ENCODE assay signal across 9 cellular contexts in genomic region chr6:106692112-106692822, GRCh38.
A peak's percentile ranks its signal among the peaks of the same experiment; 100 is the strongest.
DNase-seq lines count a peak whose midpoint lies in the region; ATAC-seq and TF ChIP-seq lines count a peak whose summit lies in the region.
"Had no signal": no experiment of that assay in that cellular context is flagged by ENCODE, and none has a peak within 500 bp of the region (broad histone marks: within the 10 kb centered on the region; RNA-seq: fewer than 3 reads in every experiment).

No MANE protein-coding gene starts in this region.

- H3K36me3 Mint-ChIP-seq in activated naive CD8-positive, alpha-beta T cell treated with anti-CD3 and anti-CD28 coated beads for 36 hours, result no peaks in the 10 kb centered on the region
- no peaks in the 10 kb centered on the region for H3K36me3 Mint-ChIP-seq in naive thymus-derived CD4-positive, alpha-beta T cell
- H3K36me3 Mint-ChIP-seq: CD4-positive, CD25-positive, alpha-beta regulatory T cell had no signal

- intact Hi-C loops in mammary epithelial cell (cut with micrococcal nuclease), result loop anchor here (1.0 kb wide), 1 partner anchor 47 kb away; no protein-coding TSS in a partner anchor
- intact Hi-C loops in naive thymus-derived CD4-positive, alpha-beta T cell (cut with micrococcal nuclease), result no loop called here

- H3K4me1 ChIP-seq in mammary epithelial cell (ENCODE audit: insufficient read depth, low read length), result peaks cover 15% of the 10 kb centered on the region
- H3K4me1 ChIP-seq in naive thymus-derived CD4-positive, alpha-beta T cell (ENCODE audit: control insufficient read depth in 2 of 2, insufficient read depth in 2 of 2, low read length in 2 of 2), result no peaks in the 10 kb centered on the region

- H3K79me2 ChIP-seq in mammary epithelial cell (ENCODE audit: insufficient read depth, low read length), result no peaks in the 10 kb centered on the region

- H2AFZ ChIP-seq in mammary epithelial cell (ENCODE audit: low read depth, low read length), result no peak overlapping the region

- CTCF ChIA-PET in mammary epithelial cell (lab: Charles Lee; ENCODE audit: low non-redundant PET), result interaction anchor here (0.6 kb wide), 1 partner anchor 19 kb away, joined by 4 read pairs; no protein-coding TSS in a partner anchor
- CTCF ChIA-PET in naive thymus-derived CD4-positive, alpha-beta T cell (lab: Charles Lee), result no interaction called here

- POLR2A ChIA-PET in naive thymus-derived CD4-positive, alpha-beta T cell (lab: Charles Lee), result no interaction called here

- H3K9me3 ChIP-seq in mammary epithelial cell (replicated peaks; ENCODE audit: insufficient read depth, low read length), result no peaks in the 10 kb centered on the region
- H3K9me3 ChIP-seq in naive thymus-derived CD4-positive, alpha-beta T cell (ENCODE audit: control insufficient read depth in 2 of 3, low read length in 3 of 3), result no peaks in the 10 kb centered on the region

- WGBS in mammary epithelial cell (ENCODE audit: low coverage, missing lambda C conversion rate), result 32% methylated on average over 6 of the region's 6 CpGs

- H3K9ac ChIP-seq in mammary epithelial cell (ENCODE audit: insufficient read depth, low read length), result no peak overlapping the region

- no peaks in the 10 kb centered on the region for H4K20me1 ChIP-seq in mammary epithelial cell (ENCODE audit: insufficient read depth, low read length)

- no peak overlapping the region for H3K4me3 Mint-ChIP-seq in activated naive CD8-positive, alpha-beta T cell treated with anti-CD3 and anti-CD28 coated beads for 36 hours
- no peak overlapping the region for H3K4me3 Mint-ChIP-seq in naive thymus-derived CD4-positive, alpha-beta T cell
- H3K4me3 Mint-ChIP-seq: CD4-positive, CD25-positive, alpha-beta regulatory T cell had no signal

- H3K36me3 ChIP-seq in mammary epithelial cell (ENCODE audit: insufficient read depth, low read length), result no peaks in the 10 kb centered on the region
- no peaks in the 10 kb centered on the region for H3K36me3 ChIP-seq in naive thymus-derived CD4-positive, alpha-beta T cell (ENCODE audit: control insufficient read depth in 2 of 3, insufficient read depth in 3 of 3, low read length in 3 of 3)

- ATAC-seq in naive thymus-derived CD4-positive, alpha-beta T cell, result no peak

- DNase-seq in AG08395 (ENCODE audit: low spot score) (peak; percentile 79), LoVo (ENCODE audit: low spot score) (peak; percentile 32), mammary epithelial cell (peak; percentile 70), left kidney (ENCODE audit: low read depth, low spot score) (peak; percentile 49), ecto neural progenitor cell (ENCODE audit: low spot score) (no peak), HuH-7 (ENCODE audit: low spot score) (no peak)
- DNase-seq in activated naive CD8-positive, alpha-beta T cell treated with anti-CD3 and anti-CD28 coated beads for 36 hours, result no peak
- no peak for DNase-seq in naive thymus-derived CD4-positive, alpha-beta T cell
- DNase-seq: CD4-positive, CD25-positive, alpha-beta regulatory T cell had no signal

- TF ChIP-seq CTCF in mammary epithelial cell (conservative IDR thresholded peaks at IDR 0.05 in 1 of 2, IDR thresholded peaks at IDR 0.05 in 1 of 2; ENCODE audit: extremely low read depth in 1 of 2, insufficient read depth in 1 of 2, low read depth in 1 of 2, low read length in 2 of 2), result no peak

- no peak overlapping the region for H3K27ac Mint-ChIP-seq in activated naive CD8-positive, alpha-beta T cell treated with anti-CD3 and anti-CD28 coated beads for 36 hours
- H3K27ac Mint-ChIP-seq in naive thymus-derived CD4-positive, alpha-beta T cell, result no peak overlapping the region
- H3K27ac Mint-ChIP-seq: CD4-positive, CD25-positive, alpha-beta regulatory T cell had no signal

- no peaks in the 10 kb centered on the region for H3K27me3 Mint-ChIP-seq in activated naive CD8-positive, alpha-beta T cell treated with anti-CD3 and anti-CD28 coated beads for 36 hours
- H3K27me3 Mint-ChIP-seq in naive thymus-derived CD4-positive, alpha-beta T cell, result peaks cover 0 to 23% (median 10%) of the 10 kb centered on the region in 5 donors

- dilution Hi-C loops in mammary epithelial cell (cut with HindIII; ENCODE audit: low sequenced_read_pairs), result no loop called here

- no peak overlapping the region for H3K4me3 ChIP-seq in mammary epithelial cell (replicated peaks in 1 of 3; ENCODE audit: insufficient read depth in 1 of 3, low read depth in 2 of 3, low read length in 3 of 3)
- no peak overlapping the region for H3K4me3 ChIP-seq in naive thymus-derived CD4-positive, alpha-beta T cell (ENCODE audit: low read length)

- H3K27ac ChIP-seq in mammary epithelial cell (ENCODE audit: insufficient read depth, low read depth, low read length), result no peak overlapping the region
- H3K27ac ChIP-seq in naive thymus-derived CD4-positive, alpha-beta T cell (ENCODE audit: low read depth, low read length), result no peak overlapping the region

- in situ Hi-C loops in mammary epithelial cell (cut with MboI; ENCODE audit: low sequenced_read_pairs in 2 of 2), result no loop called here

- no peaks in the 10 kb centered on the region for H3K9me3 Mint-ChIP-seq in activated naive CD8-positive, alpha-beta T cell treated with anti-CD3 and anti-CD28 coated beads for 36 hours
- no peaks in the 10 kb centered on the region for H3K9me3 Mint-ChIP-seq in naive thymus-derived CD4-positive, alpha-beta T cell
- H3K9me3 Mint-ChIP-seq: CD4-positive, CD25-positive, alpha-beta regulatory T cell had no signal

- BruUV-seq in mammary epithelial cell (replicated peaks; lab: Mats Ljungman, UMichigan), result no TSS peak

- H3K4me2 ChIP-seq in mammary epithelial cell (ENCODE audit: insufficient read depth, low read depth, low read length), result peak overlapping the region; percentile 10

- no peaks in the 10 kb centered on the region for H3K27me3 ChIP-seq in mammary epithelial cell (ENCODE audit: insufficient read depth, low read length)
- no peaks in the 10 kb centered on the region for H3K27me3 ChIP-seq in naive thymus-derived CD4-positive, alpha-beta T cell (ENCODE audit: control insufficient read depth in 2 of 2, insufficient read depth in 2 of 2, low read length in 2 of 2)

- no peaks in the 10 kb centered on the region for H3K4me1 Mint-ChIP-seq in activated naive CD8-positive, alpha-beta T cell treated with anti-CD3 and anti-CD28 coated beads for 36 hours
- H3K4me1 Mint-ChIP-seq in naive thymus-derived CD4-positive, alpha-beta T cell, result peaks cover 0 to 2% (median 0%) of the 10 kb centered on the region in 7 donors
- H3K4me1 Mint-ChIP-seq: CD4-positive, CD25-positive, alpha-beta regulatory T cell had no signal

Comparison
In these comparisons a context has a peak if more than half of its experiments do, and no peak if none do; other contexts are left out.
1. DNase-seq: peak in AG08395 (single experiment), LoVo (single experiment), mammary epithelial cell (single experiment) and left kidney (single experiment); none in activated naive CD8-positive, alpha-beta T cell treated with anti-CD3 and anti-CD28 coated beads for 36 hours (single experiment), naive thymus-derived CD4-positive, alpha-beta T cell (0 of 9), ecto neural progenitor cell (single experiment) and HuH-7 (single experiment).